Comparison of ENCODE assay signal across 29 cellular contexts in genomic region chr10:116995648-116996047, GRCh38.
"Had no signal": no experiment of that assay in that cellular context is flagged by ENCODE, and none has a peak within 500 bp of the region (broad histone marks: within the 10 kb centered on the region; RNA-seq: fewer than 3 reads in every experiment).

No MANE protein-coding gene starts in this region.

- DNase-seq: immature natural killer cell; kidney; left colon; left lung; lower lobe of right lung; mammary epithelial cell; mesenchymal stem cell; naive B cell; natural killer cell; nucleus accumbens; pancreas; posterior cingulate gyrus; retina; right cardiac atrium; stimulated activated CD4-positive, alpha-beta T cell treated with anti-CD3 and anti-CD28 coated beads, Interleukin-12 subunit alpha, Interleukin-12 subunit beta, amount 100 ng/mL, for 4 hours; stimulated activated CD4-positive, alpha-beta T cell treated with anti-CD3 and anti-CD28 coated beads, Interleukin-15, amount 100 ng/mL, for 24 hours; stimulated activated CD4-positive, alpha-beta T cell treated with anti-CD3 and anti-CD28 coated beads, Interleukin-2, amount 100 ng/mL, for 24 hours; stimulated activated CD4-positive, alpha-beta T cell treated with anti-CD3 and anti-CD28 coated beads, Interleukin-4, amount 100 ng/mL, for 1 hour; stimulated activated naive B cell treated with anti-CD40 and anti-IgM and Interleukin-4, amounts not matched to agents 10 μg/mL and 1 μg/mL and 100 μg/mL, for 72 hours; stimulated activated naive CD8-positive, alpha-beta T cell treated with anti-CD3 and anti-CD28 coated beads, Interleukin-15, Interleukin-2, amounts not matched to agents 100 U/mL and 50 U/mL, for 24 hours; stomach; uterus had no signal

- H3K27me3 Mint-ChIP-seq: type B pancreatic cell had no signal

- H3K4me1 Mint-ChIP-seq: immature natural killer cell; naive B cell; natural killer cell; stimulated activated naive B cell treated with anti-CD40 and anti-IgM and Interleukin-4, amounts not matched to agents 10 μg/mL and 1 μg/mL and 100 μg/mL, for 72 hours had no signal

- H2AFZ ChIP-seq: hepatocyte had no signal

- H3K27ac ChIP-seq: hepatocyte, left lung, lower lobe of right lung, pancreas, prostate gland, skin epidermis, stomach, tibial nerve, uterus had no signal

- H3K9me3 ChIP-seq: left lung, lower lobe of right lung, pancreas, prostate gland, stomach, tibial nerve, uterus had no signal

- H3K36me3 ChIP-seq: left lung, lower lobe of right lung, pancreas, prostate gland, stomach, tibial nerve, uterus had no signal

- H3K4me3 ChIP-seq: hepatocyte, left lung, lower lobe of right lung, pancreas, prostate gland, skin epidermis, stomach, tibial nerve, uterus had no signal

- H3K4me3 Mint-ChIP-seq: immature natural killer cell; mesothelial cell of epicardium; naive B cell; natural killer cell; stimulated activated naive B cell treated with anti-CD40 and anti-IgM and Interleukin-4, amounts not matched to agents 10 μg/mL and 1 μg/mL and 100 μg/mL, for 72 hours; type B pancreatic cell had no signal

- H3K36me3 Mint-ChIP-seq: immature natural killer cell; naive B cell; natural killer cell; stimulated activated naive B cell treated with anti-CD40 and anti-IgM and Interleukin-4, amounts not matched to agents 10 μg/mL and 1 μg/mL and 100 μg/mL, for 72 hours had no signal

- H3K4me1 ChIP-seq: left lung, lower lobe of right lung, prostate gland, tibial nerve, uterus had no signal

- H3K27me3 ChIP-seq: hepatocyte, left lung, pancreas, stomach, tibial nerve, uterus had no signal

- ATAC-seq: left lung; lower lobe of right lung; natural killer cell; pancreas; right cardiac atrium; sciatic nerve; stimulated activated naive B cell treated with anti-CD40 and anti-IgM and Interleukin-4, amounts not matched to agents 10 μg/mL and 1 μg/mL and 100 μg/mL, for 72 hours; stimulated activated naive CD8-positive, alpha-beta T cell treated with anti-CD3 and anti-CD28 coated beads, Interleukin-15, Interleukin-2, amounts not matched to agents 100 U/mL and 50 U/mL, for 24 hours had no signal

- H3K27ac Mint-ChIP-seq: immature natural killer cell; mesothelial cell of epicardium; naive B cell; natural killer cell; stimulated activated naive B cell treated with anti-CD40 and anti-IgM and Interleukin-4, amounts not matched to agents 10 μg/mL and 1 μg/mL and 100 μg/mL, for 72 hours; type B pancreatic cell had no signal

- H3K9me3 Mint-ChIP-seq: mesothelial cell of epicardium; natural killer cell; stimulated activated naive B cell treated with anti-CD40 and anti-IgM and Interleukin-4, amounts not matched to agents 10 μg/mL and 1 μg/mL and 100 μg/mL, for 72 hours; type B pancreatic cell had no signal

- H3K4me2 ChIP-seq: hepatocyte had no signal
